Comparison of ENCODE assay signal across 9 cellular contexts in genomic region chr4:166324321-166324720, GRCh38.
A peak's percentile ranks its signal among the peaks of the same experiment; 100 is the strongest.
DNase-seq lines count a peak whose midpoint lies in the region; ATAC-seq and TF ChIP-seq lines count a peak whose summit lies in the region.
"Had no signal": no experiment of that assay in that cellular context is flagged by ENCODE, and none has a peak within 500 bp of the region (broad histone marks: within the 10 kb centered on the region; RNA-seq: fewer than 3 reads in every experiment).

No MANE protein-coding gene starts in this region.

- H3K27me3 ChIP-seq in endodermal cell (ENCODE audit: control insufficient read depth, insufficient read depth, low read length, poor library complexity, severe bottlenecking) (no peaks in the 10 kb centered on the region), prostate gland (replicated peaks; ENCODE audit: insufficient read depth) (no peaks in the 10 kb centered on the region)

- H3K9ac ChIP-seq in endodermal cell (ENCODE audit: extremely low read depth, low read length, poor library complexity, severe bottlenecking) = no peak overlapping the region

- no peak overlapping the region for H3K4me3 Mint-ChIP-seq in endodermal cell
- no peak overlapping the region for H3K4me3 Mint-ChIP-seq in stimulated activated naive CD8-positive, alpha-beta T cell treated with anti-CD3 and anti-CD28 coated beads, Interleukin-15, amount 100 ng/mL, for 72 hours

- TF ChIP-seq CTCF in 22Rv1 (IDR thresholded peaks at IDR 0.05) = peak; percentile 76
- TF ChIP-seq CTCF in endodermal cell (conservative IDR thresholded peaks at IDR 0.05) = peak; percentile 86
- TF ChIP-seq CTCF in prostate gland (IDR thresholded peaks at IDR 0.05) = no peak

- H3K4me1 ChIP-seq in endodermal cell (ENCODE audit: control insufficient read depth, insufficient read depth, low read length) (no peaks in the 10 kb centered on the region), prostate gland (replicated peaks) (no peaks in the 10 kb centered on the region)

- no peaks in the 10 kb centered on the region for H3K9me3 ChIP-seq in endodermal cell (ENCODE audit: control insufficient read depth, low read length)
- H3K9me3 ChIP-seq in prostate gland = no peaks in the 10 kb centered on the region

- intact Hi-C loops in prostate gland (cut with DNase I) = no loop called here

- H3K27ac Mint-ChIP-seq in endodermal cell = no peak overlapping the region
- no peak overlapping the region for H3K27ac Mint-ChIP-seq in stimulated activated naive CD8-positive, alpha-beta T cell treated with anti-CD3 and anti-CD28 coated beads, Interleukin-15, amount 100 ng/mL, for 72 hours

- H3K27ac ChIP-seq in 22Rv1 = no peak overlapping the region
- no peak overlapping the region for H3K27ac ChIP-seq in endodermal cell (ENCODE audit: low read depth, low read length)
- H3K27ac ChIP-seq in prostate gland = no peak overlapping the region
- H3K27ac ChIP-seq: epithelial cell of prostate had no signal

- no peaks in the 10 kb centered on the region for H3K36me3 ChIP-seq in endodermal cell (ENCODE audit: control insufficient read depth, insufficient read depth, low read length)
- no peaks in the 10 kb centered on the region for H3K36me3 ChIP-seq in prostate gland

- no peaks in the 10 kb centered on the region for H3K9me3 Mint-ChIP-seq in endodermal cell
- H3K9me3 Mint-ChIP-seq in stimulated activated naive CD8-positive, alpha-beta T cell treated with anti-CD3 and anti-CD28 coated beads, Interleukin-15, amount 100 ng/mL, for 72 hours = peaks cover under 1 to 9% of the 10 kb centered on the region in 2 donors

- H3K4me3 ChIP-seq in endodermal cell (ENCODE audit: low read length) (no peak overlapping the region), prostate gland (no peak overlapping the region)

- TF ChIP-seq POLR2A in prostate gland (IDR thresholded peaks at IDR 0.05) = no peak

- H3K27me3 Mint-ChIP-seq in endodermal cell (ENCODE audit: insufficient read depth) = no peaks in the 10 kb centered on the region
- no peaks in the 10 kb centered on the region for H3K27me3 Mint-ChIP-seq in stimulated activated naive CD8-positive, alpha-beta T cell treated with anti-CD3 and anti-CD28 coated beads, Interleukin-15, amount 100 ng/mL, for 72 hours

- WGBS in endodermal cell (ENCODE audit: insufficient coverage in 1 of 2, insufficient read length in 1 of 2), 2 experiments = 46 to 60% methylated on average over 1 to 4 of the region's 4 CpGs
- WGBS in prostate gland = 41% methylated on average over 4 of the region's 4 CpGs

- H3K4me1 Mint-ChIP-seq in endodermal cell = peaks cover 2% of the 10 kb centered on the region
- H3K4me1 Mint-ChIP-seq in stimulated activated naive CD8-positive, alpha-beta T cell treated with anti-CD3 and anti-CD28 coated beads, Interleukin-15, amount 100 ng/mL, for 72 hours = no peaks in the 10 kb centered on the region

- DNase-seq in NCI-H226 = peak; percentile 40
- DNase-seq in endodermal cell = peak; percentile 81
- no peak for DNase-seq in prostate gland (ENCODE audit: low spot score)
- no peak for DNase-seq in hippocampal formation (lab: John Stamatoyannopoulos, UW)
- no peak for DNase-seq in stimulated activated naive CD8-positive, alpha-beta T cell treated with anti-CD3 and anti-CD28 coated beads, Interleukin-15, amount 100 ng/mL, for 72 hours

- ATAC-seq in GM18519 (IDR thresholded peaks at IDR 0.05; ENCODE audit: low FRiP score, unreplicated experiment) = peak; percentile 51
- no peak for ATAC-seq in HG03175 (IDR thresholded peaks at IDR 0.05; ENCODE audit: unreplicated experiment)
- no peak for ATAC-seq in stimulated activated naive CD8-positive, alpha-beta T cell treated with anti-CD3 and anti-CD28 coated beads, Interleukin-15, amount 100 ng/mL, for 72 hours

- H3K36me3 Mint-ChIP-seq in endodermal cell (ENCODE audit: low read depth) = no peaks in the 10 kb centered on the region

Comparison
In these comparisons a context has a peak if more than half of its experiments do, and no peak if none do; other contexts are left out.
1. CTCF ChIP-seq: peak in 22Rv1 (single experiment) and endodermal cell (single experiment); none in prostate gland (0 of 4).
2. DNase-seq: peak in NCI-H226 (single experiment) and endodermal cell (single experiment); none in prostate gland (single experiment), hippocampal formation (0 of 2) and stimulated activated naive CD8-positive, alpha-beta T cell treated with anti-CD3 and anti-CD28 coated beads, Interleukin-15, amount 100 ng/mL, for 72 hours (0 of 2).